ENCODE assay signal across 8 cellular contexts in genomic region chr19:17303167-17303939, GRCh38. TPM values are rescaled to one million over a fixed set of nuclear protein-coding genes. Genes with fewer than 3 reads are reported as not detected.
A peak's percentile ranks its signal among the peaks of the same experiment; 100 is the strongest.
DNase-seq lines count a peak whose midpoint lies in the region; ATAC-seq and TF ChIP-seq lines count a peak whose summit lies in the region.

A gene with protein sequence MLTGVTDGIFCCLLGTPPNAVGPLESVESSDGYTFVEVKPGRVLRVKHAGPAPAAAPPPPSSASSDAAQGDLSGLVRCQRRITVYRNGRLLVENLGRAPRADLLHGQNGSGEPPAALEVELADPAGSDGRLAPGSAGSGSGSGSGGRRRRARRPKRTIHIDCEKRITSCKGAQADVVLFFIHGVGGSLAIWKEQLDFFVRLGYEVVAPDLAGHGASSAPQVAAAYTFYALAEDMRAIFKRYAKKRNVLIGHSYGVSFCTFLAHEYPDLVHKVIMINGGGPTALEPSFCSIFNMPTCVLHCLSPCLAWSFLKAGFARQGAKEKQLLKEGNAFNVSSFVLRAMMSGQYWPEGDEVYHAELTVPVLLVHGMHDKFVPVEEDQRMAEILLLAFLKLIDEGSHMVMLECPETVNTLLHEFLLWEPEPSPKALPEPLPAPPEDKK (minus strand): TSS chr19:17303425. CDS start chr19:17301616, 1,809 bp downstream.

- no peaks in the 10 kb centered on the region for H3K27me3 ChIP-seq in DOHH2 (ENCODE audit: control insufficient read depth, low read length)

- H4K20me1 ChIP-seq in DOHH2 (ENCODE audit: control insufficient read depth, insufficient read depth, low read depth, low read length), result no peaks in the 10 kb centered on the region

- peaks cover 21% of the 10 kb centered on the region for H3K79me2 ChIP-seq in DOHH2 (ENCODE audit: control insufficient read depth, low read length)

- H3K27me3 Mint-ChIP-seq in nephron (ENCODE audit: low read depth), result no peaks in the 10 kb centered on the region

- ATAC-seq in GM21786 (IDR thresholded peaks at IDR 0.05; ENCODE audit: unreplicated experiment), result peak; percentile 40

- H3K4me3 ChIP-seq in DOHH2 (ENCODE audit: low read length) (peak within 1 kb of the TSS; percentile 81), fibroblast of the aortic adventitia (ENCODE audit: low read depth, low read length) (peak within 1 kb of the TSS; percentile 73)

- H3K36me3 ChIP-seq in DOHH2 (ENCODE audit: control insufficient read depth, low read length), result peaks cover 11% of the 10 kb centered on the region

- peak; percentile 23 for TF ChIP-seq CTCF in DOHH2 (IDR thresholded peaks at IDR 0.05; ENCODE audit: low read depth, low read length, poor library complexity, severe bottlenecking)
- peak; percentile 49 for TF ChIP-seq CTCF in LNCAP (IDR thresholded peaks at IDR 0.05)
- peak; percentile 74 for TF ChIP-seq CTCF in RWPE1 (conservative IDR thresholded peaks at IDR 0.05; ENCODE audit: low read depth)
- peak; percentile 48 for TF ChIP-seq CTCF in fibroblast of the aortic adventitia (IDR thresholded peaks at IDR 0.05; ENCODE audit: insufficient read depth, low read length)
- TF ChIP-seq CTCF in nephron (IDR thresholded peaks at IDR 0.05; ENCODE audit: unreplicated experiment in 3 of 3), result peak; percentile 73 to 78 (median 74)

- H3K9me3 Mint-ChIP-seq in nephron, result no peaks in the 10 kb centered on the region

- CTCF ChIA-PET in RWPE1 (lab: Yijun Ruan, JAX), result interaction anchor here (0.6 to 1.3 kb wide), 4 partner anchors 10 to 856 kb away, joined by 3 to 5 read pairs (median 4); partner anchors contain the start of gene TMEM38A

- H3K4me3 Mint-ChIP-seq in nephron, result peak within 1 kb of the TSS; percentile 80 to 95 (median 94)

- DNase-seq in RWPE1 (ENCODE audit: low spot score) (peak; percentile 96), fibroblast of the aortic adventitia (ENCODE audit: low read depth) (peak; percentile 96)
- peak; percentile 88 for DNase-seq in activated effector memory CD4-positive, alpha-beta T cell treated with Interleukin-2 at 50 U/mL for 16 hours
- peak; percentile 92 for DNase-seq in stimulated activated naive CD4-positive, alpha-beta T cell treated with Interleukin-2 at 50 U/mL for 16 hours (lab: John Stamatoyannopoulos, UW)

- H3K27ac ChIP-seq in DOHH2 (ENCODE audit: low read depth, low read length), result no peak within 1 kb of the TSS
- peak within 1 kb of the TSS; percentile 98 for H3K27ac ChIP-seq in RWPE1

- H3K9me2 ChIP-seq in DOHH2 (replicated peaks; ENCODE audit: control insufficient read depth, low read length), result no peaks in the 10 kb centered on the region

- peak within 1 kb of the TSS; percentile 95 for H3K4me2 ChIP-seq in DOHH2 (ENCODE audit: low read length)

- no peaks in the 10 kb centered on the region for H3K9me3 ChIP-seq in DOHH2 (ENCODE audit: control insufficient read depth, insufficient read depth, low read length)

- peaks cover 44% of the 10 kb centered on the region for H3K4me1 Mint-ChIP-seq in nephron

- peaks cover 42% of the 10 kb centered on the region for H3K4me1 ChIP-seq in DOHH2 (ENCODE audit: control insufficient read depth, low read length)

- H3K36me3 Mint-ChIP-seq in nephron (ENCODE audit: low read depth), result peaks cover 11% of the 10 kb centered on the region

- POLR2A ChIA-PET in RWPE1 (lab: Yijun Ruan, JAX; ENCODE audit: low non-redundant PET), result interaction anchor here (0.6 kb wide), 1 partner anchor 632 kb away, joined by 3 read pairs; no protein-coding TSS in a partner anchor

- H3F3A ChIP-seq in DOHH2 (ENCODE audit: control insufficient read depth, insufficient read depth), result peaks cover 6% of the 10 kb centered on the region

- H3K27ac Mint-ChIP-seq in nephron, result peak within 1 kb of the TSS; percentile 79 to 91 (median 86)

RNA-seq across cellular contexts. Expression of the gene that starts here (rescaled TPM):
- total RNA-seq in fibroblast of the aortic adventitia (ENCODE audit: low replicate concordance), result 12.5 and 13.3 TPM in 2 replicates

Comparison
In these comparisons a context has a peak if more than half of its experiments do, and no peak if none do; other contexts are left out.
1. CTCF ChIP-seq: peak in every context shown above with its lines; median percentile 74 in RWPE1; 74 in nephron; 49 in LNCAP; 48 in fibroblast of the aortic adventitia; 23 in DOHH2.